Comparison of ENCODE assay signal across 16 cellular contexts in genomic region chr12:21551811-21552469, GRCh38. TPM values are rescaled to one million over a fixed set of nuclear protein-coding genes. Genes with fewer than 3 reads are reported as not detected.
DNase-seq lines count a peak whose midpoint lies in the region; ATAC-seq and TF ChIP-seq lines count a peak whose summit lies in the region.
"Had no signal": no experiment of that assay in that cellular context is flagged by ENCODE, and none has a peak within 500 bp of the region (broad histone marks: within the 10 kb centered on the region; RNA-seq: fewer than 3 reads in every experiment).

No MANE protein-coding gene starts in this region.

- BruUV-seq in PC-9 (replicated peaks; lab: Mats Ljungman, UMichigan): no TSS peak

- H3K4me1 Mint-ChIP-seq in stimulated activated naive B cell treated with anti-CD40 and anti-IgM and Interleukin-4, amounts not matched to agents 10 μg/mL and 1 μg/mL and 100 μg/mL, for 72 hours: no peaks in the 10 kb centered on the region
- H3K4me1 Mint-ChIP-seq in natural killer cell: no peaks in the 10 kb centered on the region

- intact Hi-C loops in left lung (cut with DNase I) (no loop called here), natural killer cell (cut with micrococcal nuclease) (no loop called here), PC-9 (cut with micrococcal nuclease; ENCODE audit: unreplicated experiment) (no loop called here)

- H3K4me2 ChIP-seq in PC-9: no peak overlapping the region

- H3K27ac ChIP-seq in cingulate gyrus (ENCODE audit: low read depth, low read length) (peak overlapping the region; percentile 32), left lung (no peak overlapping the region), PC-9 (no peak overlapping the region)

- H3K27me3 ChIP-seq in left lung (no peaks in the 10 kb centered on the region), PC-9 (ENCODE audit: insufficient read depth, low read depth) (no peaks in the 10 kb centered on the region)

- H3K27me3 Mint-ChIP-seq in stimulated activated naive B cell treated with anti-CD40 and anti-IgM and Interleukin-4, amounts not matched to agents 10 μg/mL and 1 μg/mL and 100 μg/mL, for 72 hours: peaks cover 0 to 4% of the 10 kb centered on the region in 2 donors
- peaks cover 9 to 10% of the 10 kb centered on the region in 2 donors for H3K27me3 Mint-ChIP-seq in natural killer cell (ENCODE audit: low read depth in 2 of 2)
- H3K27me3 Mint-ChIP-seq: activated CD4-positive, alpha-beta T cell treated with anti-CD3 and anti-CD28 coated beads for 36 hours; IgD-negative memory B cell had no signal

- DNase-seq in NCI-H1694 treated with DMSO at 0.1 percent for 48 hours (lab: John Stamatoyannopoulos, UW) (peak; percentile 88), left lung (no peak), superior temporal gyrus (ENCODE audit: extremely low spot score) (peak; percentile 63), natural killer cell (no peak), PC-9 (no peak)
- DNase-seq in stimulated activated naive B cell treated with anti-CD40 and anti-IgM and Interleukin-4, amounts not matched to agents 10 μg/mL and 1 μg/mL and 100 μg/mL, for 72 hours: no peak
- DNase-seq: activated CD4-positive, alpha-beta T cell treated with anti-CD3 and anti-CD28 coated beads for 36 hours; activated T-cell treated with anti-CD3 and anti-CD28 coated beads for 4 hours; central memory CD4-positive, alpha-beta T cell; NCI-H146; NCI-H748 treated with DMSO at 0.1 percent for 48 hours; T-helper 2 cell had no signal

- no peaks in the 10 kb centered on the region for H3K4me1 ChIP-seq in left lung
- no peaks in the 10 kb centered on the region for H3K4me1 ChIP-seq in PC-9 (replicated peaks; ENCODE audit: insufficient read depth)

- no peak overlapping the region for H3K27ac Mint-ChIP-seq in stimulated activated naive B cell treated with anti-CD40 and anti-IgM and Interleukin-4, amounts not matched to agents 10 μg/mL and 1 μg/mL and 100 μg/mL, for 72 hours
- no peak overlapping the region for H3K27ac Mint-ChIP-seq in natural killer cell
- H3K27ac Mint-ChIP-seq: activated CD4-positive, alpha-beta T cell treated with anti-CD3 and anti-CD28 coated beads for 36 hours; IgD-negative memory B cell had no signal

- H3K36me3 ChIP-seq in left lung: no peaks in the 10 kb centered on the region
- no peaks in the 10 kb centered on the region for H3K36me3 ChIP-seq in PC-9 (ENCODE audit: low read depth)

- no peaks in the 10 kb centered on the region for H3K79me2 ChIP-seq in PC-9 (ENCODE audit: low read depth)

- H3K9me3 ChIP-seq in left lung (no peaks in the 10 kb centered on the region), PC-9 (ENCODE audit: insufficient read depth, low read depth) (no peaks in the 10 kb centered on the region)

- no peak overlapping the region for H3K4me3 Mint-ChIP-seq in stimulated activated naive B cell treated with anti-CD40 and anti-IgM and Interleukin-4, amounts not matched to agents 10 μg/mL and 1 μg/mL and 100 μg/mL, for 72 hours
- H3K4me3 Mint-ChIP-seq in natural killer cell: no peak overlapping the region
- H3K4me3 Mint-ChIP-seq: activated CD4-positive, alpha-beta T cell treated with anti-CD3 and anti-CD28 coated beads for 36 hours; IgD-negative memory B cell had no signal

- H2AFZ ChIP-seq in PC-9: no peak overlapping the region

- H3K36me3 Mint-ChIP-seq in stimulated activated naive B cell treated with anti-CD40 and anti-IgM and Interleukin-4, amounts not matched to agents 10 μg/mL and 1 μg/mL and 100 μg/mL, for 72 hours: no peaks in the 10 kb centered on the region
- no peaks in the 10 kb centered on the region for H3K36me3 Mint-ChIP-seq in natural killer cell
- H3K36me3 Mint-ChIP-seq: activated naive CD4-positive, alpha-beta T cell treated with anti-CD3 and anti-CD28 coated beads, Interleukin-2, amount 50 U/mL, for 72 hours; IgD-negative memory B cell had no signal

- H4K20me1 ChIP-seq in PC-9 (ENCODE audit: insufficient read depth): no peaks in the 10 kb centered on the region

- POLR2A ChIA-PET in PC-9 (lab: Charles Lee; ENCODE audit: unreplicated experiment): interaction anchor here (0.6 kb wide), 1 partner anchor 82 kb away, joined by 8 read pairs; no protein-coding TSS in a partner anchor

- peak; percentile 30 for ATAC-seq in left lung
- no peak for ATAC-seq in stimulated activated naive B cell treated with anti-CD40 and anti-IgM and Interleukin-4, amounts not matched to agents 10 μg/mL and 1 μg/mL and 100 μg/mL, for 72 hours (replicated peaks)
- ATAC-seq in natural killer cell: no peak
- ATAC-seq: activated CD4-positive, alpha-beta T cell treated with anti-CD3 and anti-CD28 coated beads for 36 hours; activated naive CD4-positive, alpha-beta T cell treated with anti-CD3 and anti-CD28 coated beads, Interleukin-2, amount 50 U/mL, for 72 hours had no signal

- no peak for TF ChIP-seq CTCF in left lung (IDR thresholded peaks at IDR 0.05)
- no peak for TF ChIP-seq CTCF in natural killer cell (IDR thresholded peaks at IDR 0.05)
- TF ChIP-seq CTCF in PC-9 (conservative IDR thresholded peaks at IDR 0.05): no peak

- no peaks in the 10 kb centered on the region for H3K9me2 ChIP-seq in PC-9 (ENCODE audit: insufficient read depth)

- no peak overlapping the region for H3K4me3 ChIP-seq in left lung
- H3K4me3 ChIP-seq in PC-9: no peak overlapping the region

- H3F3A ChIP-seq in PC-9 (ENCODE audit: insufficient read depth, low read depth): no peaks in the 10 kb centered on the region

- CTCF ChIA-PET in PC-9 (lab: Charles Lee): no interaction called here

- H3K9me3 Mint-ChIP-seq in stimulated activated naive B cell treated with anti-CD40 and anti-IgM and Interleukin-4, amounts not matched to agents 10 μg/mL and 1 μg/mL and 100 μg/mL, for 72 hours: peaks cover 1 to 7% of the 10 kb centered on the region in 2 donors
- no peaks in the 10 kb centered on the region for H3K9me3 Mint-ChIP-seq in natural killer cell
- H3K9me3 Mint-ChIP-seq: activated naive CD4-positive, alpha-beta T cell treated with anti-CD3 and anti-CD28 coated beads, Interleukin-2, amount 50 U/mL, for 72 hours; IgD-negative memory B cell had no signal

RNA-seq across cellular contexts. Expression of gene SPX, which starts 25.8 kb away (rescaled TPM):
- under 1 TPM; 0.44 to 0.79 TPM for total RNA-seq in left lung
- 1 to 10 TPM in 2 of 3 donors, not detected in 1; 1.2 to 1.4 TPM for total RNA-seq in natural killer cell
- total RNA-seq in PC-9 (2021): 0.39 TPM in 1 of 2 replicates, not detected in the other

RNA-seq across cellular contexts. Expression of gene GOLT1B, which starts 50.4 kb away (rescaled TPM):
- total RNA-seq in left lung (10 to 100 TPM; 43.8 to 51.9 TPM), natural killer cell (10 to 100 TPM; 30.9 to 38.0 (median 33.1) TPM), PC-9 (2021) (38.0 and 39.0 TPM in 2 replicates)

RNA-seq across cellular contexts. Expression of gene RECQL, which starts 50.5 kb away (rescaled TPM):
- total RNA-seq in left lung (10 to 100 TPM; 34.4 to 42.1 TPM), natural killer cell (10 to 100 TPM; 39.4 to 46.8 (median 40.1) TPM), PC-9 (2021) (33.1 and 34.5 TPM in 2 replicates)

RNA-seq across cellular contexts. Expression of gene GYS2, which starts 52.7 kb away (rescaled TPM):
- total RNA-seq in left lung (not detected), natural killer cell (not detected), PC-9 (2021) (not detected in 2 replicates)
- total RNA-seq: activated CD4-positive, alpha-beta T cell treated with anti-CD3 and anti-CD28 coated beads for 36 hours; activated naive CD4-positive, alpha-beta T cell treated with anti-CD3 and anti-CD28 coated beads, Interleukin-2, amount 50 U/mL, for 72 hours; glomerular endothelial cell had no signal

Comparison
In these comparisons a context has a peak if more than half of its experiments do, and no peak if none do; other contexts are left out.
1. DNase-seq: peak in NCI-H1694 treated with DMSO at 0.1 percent for 48 hours (single experiment) and superior temporal gyrus (single experiment); none in left lung (0 of 2), stimulated activated naive B cell treated with anti-CD40 and anti-IgM and Interleukin-4, amounts not matched to agents 10 μg/mL and 1 μg/mL and 100 μg/mL, for 72 hours (single experiment), natural killer cell (single experiment) and PC-9 (0 of 2).